9 cellular contexts compared by ENCODE assay signal in the genomic region with DNA sequence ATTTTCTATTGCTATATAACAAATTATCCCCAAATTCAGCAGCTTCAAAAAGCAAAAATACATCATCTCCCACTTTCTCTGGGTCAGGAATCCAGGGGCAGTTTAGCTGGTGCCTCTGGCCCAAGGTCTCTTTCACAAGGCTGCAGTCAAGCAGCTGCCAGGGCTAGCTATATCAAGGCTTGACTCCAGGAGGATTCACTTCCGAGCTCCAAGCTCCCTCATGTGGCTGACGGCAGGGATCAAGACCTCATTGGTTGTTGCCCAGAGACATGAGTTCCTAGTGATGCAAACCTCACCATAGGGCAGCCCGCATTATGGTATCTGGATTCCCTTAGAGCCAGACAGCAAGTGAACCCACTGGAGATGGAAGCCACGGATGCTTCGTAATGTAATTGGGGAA. TPM values are rescaled to one million over a fixed set of nuclear protein-coding genes. Genes with fewer than 3 reads are reported as not detected.
DNase-seq lines count a peak whose midpoint lies in the region; ATAC-seq and TF ChIP-seq lines count a peak whose summit lies in the region.
"Had no signal": no experiment of that assay in that cellular context is flagged by ENCODE, and none has a peak within 500 bp of the region (broad histone marks: within the 10 kb centered on the region; RNA-seq: fewer than 3 reads in every experiment).

No MANE protein-coding gene starts in this region.

- H3K27me3 ChIP-seq in right atrium auricular region = no peaks in the 10 kb centered on the region
- H3K27me3 ChIP-seq in iPS DF 6.9 (ENCODE audit: control insufficient read depth, insufficient read depth, low read length) = no peaks in the 10 kb centered on the region
- H3K27me3 ChIP-seq in upper lobe of right lung = no peaks in the 10 kb centered on the region

- intact Hi-C loops in Right ventricle myocardium inferior (cut with DNase I) = no loop called here
- intact Hi-C loops in upper lobe of right lung (cut with DNase I) = no loop called here

- no peaks in the 10 kb centered on the region for H3K36me3 ChIP-seq in right atrium auricular region
- no peaks in the 10 kb centered on the region for H3K36me3 ChIP-seq in iPS DF 6.9 (ENCODE audit: control insufficient read depth, insufficient read depth, low read length)
- no peaks in the 10 kb centered on the region for H3K36me3 ChIP-seq in upper lobe of right lung

- no peak overlapping the region for H3K4me3 ChIP-seq in right atrium auricular region
- no peak overlapping the region for H3K4me3 ChIP-seq in iPS DF 6.9 (ENCODE audit: low read length)
- H3K4me3 ChIP-seq in upper lobe of right lung = no peak overlapping the region
- H3K4me3 ChIP-seq: lung had no signal

- H3K4me1 ChIP-seq in right atrium auricular region (no peaks in the 10 kb centered on the region), iPS DF 6.9 (ENCODE audit: control insufficient read depth, insufficient read depth, low read length) (no peaks in the 10 kb centered on the region), upper lobe of right lung (no peaks in the 10 kb centered on the region)

- no peak overlapping the region for H3K27ac ChIP-seq in right atrium auricular region
- H3K27ac ChIP-seq in iPS DF 6.9 (ENCODE audit: low read length) = no peak overlapping the region
- no peak overlapping the region for H3K27ac ChIP-seq in upper lobe of right lung

- peak in 1 of 2 donors; percentile 42 for TF ChIP-seq CTCF in right atrium auricular region (IDR thresholded peaks at IDR 0.05)
- peak; percentile 18 for TF ChIP-seq CTCF in upper lobe of right lung (IDR thresholded peaks at IDR 0.05)

- DNase-seq in Right ventricle myocardium inferior (ENCODE audit: missing footprints) (no peak), right atrium auricular region (ENCODE audit: low spot score) (no peak), amygdala (lab: John Stamatoyannopoulos, UW) (peak in 50 of 56 donors; percentile 1 to 81 (median 28)), iPS DF 6.9 (ENCODE audit: low read depth, low spot score) (peak; percentile 61), upper lobe of right lung (no peak), NAMALWA (ENCODE audit: low spot score) (no peak)
- DNase-seq in activated effector memory CD4-positive, alpha-beta T cell treated with anti-CD3 and anti-CD28 coated beads, Interleukin-2, amount 50 U/mL, for 16 hours = no peak

- ATAC-seq in Right ventricle myocardium inferior (peak; percentile 49), upper lobe of right lung (peak; percentile 34), GM18870 (IDR thresholded peaks at IDR 0.05; ENCODE audit: unreplicated experiment) (no peak)

- no peaks in the 10 kb centered on the region for H3K9me3 ChIP-seq in right atrium auricular region
- no peaks in the 10 kb centered on the region for H3K9me3 ChIP-seq in iPS DF 6.9 (ENCODE audit: control insufficient read depth, insufficient read depth, low read length)
- no peaks in the 10 kb centered on the region for H3K9me3 ChIP-seq in upper lobe of right lung

- WGBS in iPS DF 6.9 (ENCODE audit: insufficient coverage, insufficient read length) = no CpG with 5 or more reads among the region's 5 CpGs

RNA-seq across cellular contexts. Expression of a gene that starts 1.3 kb away (rescaled TPM):
- total RNA-seq in Right ventricle myocardium inferior = 2.2 TPM
- 1 to 10 TPM in 1 of 2 donors, under 1 TPM in 1; 0.19 to 1.1 TPM for total RNA-seq in right atrium auricular region
- 10.1 TPM for total RNA-seq in upper lobe of right lung

RNA-seq across cellular contexts. Expression of a gene that starts 42.5 kb away (rescaled TPM):
- total RNA-seq in Right ventricle myocardium inferior = 2.8 TPM
- 1 to 10 TPM; 3.8 to 5.8 TPM for total RNA-seq in right atrium auricular region
- 14.0 TPM for total RNA-seq in upper lobe of right lung

RNA-seq across cellular contexts. Expression of a gene that starts 56.2 kb away (rescaled TPM):
- total RNA-seq in Right ventricle myocardium inferior = not detected
- not detected for total RNA-seq in right atrium auricular region
- total RNA-seq in upper lobe of right lung = not detected
- total RNA-seq: lung had no signal

Comparison
In these comparisons a context has a peak if more than half of its experiments do, and no peak if none do; other contexts are left out.
1. DNase-seq: peak in amygdala (50 of 56) and iPS DF 6.9 (single experiment); none in Right ventricle myocardium inferior (single experiment), right atrium auricular region (single experiment), upper lobe of right lung (single experiment), activated effector memory CD4-positive, alpha-beta T cell treated with anti-CD3 and anti-CD28 coated beads, Interleukin-2, amount 50 U/mL, for 16 hours (single experiment) and NAMALWA (single experiment).